ENCODE assay signal across 8 cellular contexts in the genomic region with DNA sequence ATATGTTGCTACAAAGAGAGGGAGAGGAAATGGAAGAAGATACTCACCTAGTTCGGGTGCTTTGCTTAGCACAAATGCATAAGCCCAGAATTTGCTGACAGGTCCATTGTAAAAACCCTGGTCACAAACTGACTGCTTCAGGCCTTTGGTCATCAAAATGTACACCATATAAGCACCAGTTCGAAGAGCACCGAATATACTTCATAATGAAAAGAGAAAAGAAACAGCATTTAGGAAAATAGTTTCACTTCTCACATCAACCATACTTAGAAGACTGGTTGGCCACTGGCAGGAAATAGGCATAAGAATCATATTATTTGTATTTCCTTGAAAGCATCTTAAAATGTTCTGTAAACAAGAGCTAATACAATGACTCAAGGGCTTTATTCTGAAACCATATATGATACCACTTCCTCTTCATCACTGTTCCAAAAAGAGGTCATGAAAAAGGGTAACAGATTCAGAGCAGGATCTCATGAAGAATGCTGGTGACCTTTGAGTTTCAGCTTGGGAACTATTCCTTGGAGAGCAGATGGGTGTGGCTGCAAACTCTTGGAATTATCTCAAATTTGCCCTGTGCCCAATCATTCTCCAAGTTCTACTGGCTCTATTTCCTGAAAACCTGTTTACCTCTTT.
A peak's percentile ranks its signal among the peaks of the same experiment; 100 is the strongest.
DNase-seq lines count a peak whose midpoint lies in the region; ATAC-seq, FAIRE-seq and TF ChIP-seq lines count a peak whose summit lies in the region.

No MANE protein-coding gene starts in this region.

- ATAC-seq in GM18511 (IDR thresholded peaks at IDR 0.05; ENCODE audit: unreplicated experiment) (peak; percentile 86), GM21786 (IDR thresholded peaks at IDR 0.05; ENCODE audit: unreplicated experiment) (peak; percentile 80)

- peaks cover 2 to 7% of the 10 kb centered on the region in 2 experiments for H3K36me3 ChIP-seq in keratinocyte (ENCODE audit: control insufficient read depth in 2 of 2, extremely low read depth in 1 of 2, insufficient read depth in 2 of 2, low read length in 2 of 2)

- H3K4me2 ChIP-seq in keratinocyte (ENCODE audit: control insufficient read depth, extremely low read depth, insufficient read depth, low read depth, low read length), result no peak overlapping the region

- no peak overlapping the region for H3K27ac ChIP-seq in keratinocyte (ENCODE audit: control insufficient read depth, insufficient read depth, low read length)

- no peaks in the 10 kb centered on the region for H3K27me3 ChIP-seq in keratinocyte (ENCODE audit: control insufficient read depth, extremely low read depth, insufficient read depth, low read length)

- dilution Hi-C loops in keratinocyte (cut with MboI; ENCODE audit: extremely low pct_ligation_motif_present, low sequenced_read_pairs), result no loop called here

- DNase-seq in LoVo (ENCODE audit: low spot score) (peak; percentile 43), keratinocyte (ENCODE audit: low read depth, low spot score) (no peak), Ammon's horn (ENCODE audit: low spot score) (no peak), NCI-H1694 (lab: John Stamatoyannopoulos, UW) (no peak), NCI-H69 (lab: John Stamatoyannopoulos, UW) (no peak)
- DNase-seq in stimulated activated CD4-positive, alpha-beta T cell treated with anti-CD3 and anti-CD28 coated beads, Interleukin-4, amount 100 ng/mL, for 1 hour, result no peak

- H3K9me3 ChIP-seq in keratinocyte (ENCODE audit: control insufficient read depth, low read depth, low read length), result no peaks in the 10 kb centered on the region

- no peaks in the 10 kb centered on the region for H3K79me2 ChIP-seq in keratinocyte (ENCODE audit: control insufficient read depth, insufficient read depth, low read length)

- H2AFZ ChIP-seq in keratinocyte (ENCODE audit: control insufficient read depth, low read length), result no peak overlapping the region

- H3K9ac ChIP-seq in keratinocyte (ENCODE audit: control insufficient read depth, extremely low read depth, insufficient read depth, low read length), result no peak overlapping the region

- no peak for TF ChIP-seq CTCF in keratinocyte (optimal IDR thresholded peaks at IDR 0.05 in 1 of 3, IDR thresholded peaks at IDR 0.05 in 1 of 3, conservative IDR thresholded peaks at IDR 0.05 in 1 of 3; ENCODE audit: extremely low read depth in 1 of 3, insufficient read depth in 2 of 3, low read length in 3 of 3)

- H3K4me3 ChIP-seq in keratinocyte (ENCODE audit: control insufficient read depth in 2 of 3, extremely low read depth in 1 of 3, insufficient read depth in 2 of 3, low read depth in 1 of 3, low read length in 3 of 3), result no peak overlapping the region

- H3K4me1 ChIP-seq in keratinocyte (ENCODE audit: control insufficient read depth, extremely low read depth, insufficient read depth, low read length), result peaks cover 7% of the 10 kb centered on the region

- no peaks in the 10 kb centered on the region for H4K20me1 ChIP-seq in keratinocyte (ENCODE audit: control insufficient read depth, extremely low read depth, insufficient read depth, low read length)

- no peaks in the 10 kb centered on the region for H3K9me1 ChIP-seq in keratinocyte (ENCODE audit: control insufficient read depth, extremely low read depth, insufficient read depth, low read length)

- FAIRE-seq in keratinocyte (lab: Jason Lieb, UNC), result peak; percentile 5
